8 cellular contexts compared by ENCODE assay signal in the genomic region with DNA sequence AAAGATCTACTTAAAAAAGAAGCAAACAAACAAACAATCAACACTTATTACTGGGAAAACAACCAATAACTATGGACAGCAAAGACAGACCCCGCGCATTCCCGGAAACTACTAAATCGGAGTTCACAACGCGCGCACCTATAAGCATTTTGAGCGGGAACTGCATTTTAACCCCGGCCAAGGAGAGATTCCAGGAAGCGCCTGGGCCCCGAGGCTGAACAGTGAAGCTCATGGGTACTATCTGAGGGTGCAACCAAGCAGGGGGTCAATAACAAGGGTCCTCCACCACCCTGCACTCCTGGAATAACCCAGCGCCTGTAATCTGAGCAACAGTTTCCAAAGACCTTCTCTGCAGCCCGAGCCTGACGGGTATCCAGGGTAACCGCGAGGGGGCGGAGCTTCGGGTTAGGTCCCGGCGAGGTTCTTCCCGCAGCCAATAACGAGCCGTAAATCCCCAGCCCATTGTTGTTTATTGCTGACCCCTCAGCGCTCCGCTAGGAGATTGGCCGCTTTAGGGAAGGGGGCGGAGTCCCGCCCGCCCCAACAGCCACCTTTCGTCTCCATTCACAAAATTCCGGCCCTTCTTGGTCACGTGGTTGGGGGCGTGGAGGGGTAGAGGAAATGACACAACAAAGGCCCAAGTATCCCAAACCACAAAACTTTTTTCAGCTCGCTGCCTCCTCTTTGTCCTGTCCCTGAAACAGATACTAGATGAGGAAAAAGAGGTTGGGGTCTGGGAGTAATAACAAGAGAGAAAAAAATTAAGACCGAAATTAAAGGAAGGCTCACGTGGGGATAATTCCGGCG. TPM values are rescaled to one million over a fixed set of nuclear protein-coding genes. Genes with fewer than 3 reads are reported as not detected.
DNase-seq lines count a peak whose midpoint lies in the region; ATAC-seq, FAIRE-seq and TF ChIP-seq lines count a peak whose summit lies in the region.

No MANE protein-coding gene starts in this region.

- DNase-seq in NCI-H2171 (lab: John Stamatoyannopoulos, UW) (peak; percentile 93), cerebellar nuclear complex (lab: John Stamatoyannopoulos, UW) (peak; percentile 84 to 87), iris pigment epithelial cell (ENCODE audit: low read depth) (peak; percentile 99), small intestine (peak; percentile 85)

- TF ChIP-seq POLR2A in GM18505 (IDR thresholded peaks at IDR 0.05; ENCODE audit: borderline replicate concordance, extremely low read depth, insufficient read depth, insufficient read length): no peak

- no peaks in the 10 kb centered on the region for H3K27me3 ChIP-seq in small intestine (ENCODE audit: control insufficient read depth in 2 of 2, insufficient read depth in 2 of 2, low read length in 2 of 2)

- no peak for TF ChIP-seq CTCF in VCaP (conservative IDR thresholded peaks at IDR 0.05)

- ATAC-seq in GM18505 (IDR thresholded peaks at IDR 0.05; ENCODE audit: unreplicated experiment) (peak; percentile 74), HG03025 (IDR thresholded peaks at IDR 0.05; ENCODE audit: low FRiP score, unreplicated experiment) (peak; percentile 55), GM21528 (IDR thresholded peaks at IDR 0.05; ENCODE audit: low FRiP score, unreplicated experiment) (no peak)

- FAIRE-seq in small intestine (lab: Jason Lieb, UNC): no peak

- H3K36me3 ChIP-seq in small intestine (ENCODE audit: control insufficient read depth in 2 of 2, insufficient read depth in 2 of 2, low read length in 2 of 2): no peaks in the 10 kb centered on the region

- no peaks in the 10 kb centered on the region for H3K9me3 ChIP-seq in small intestine (ENCODE audit: control insufficient read depth, low read depth)

- H3K27ac ChIP-seq in VCaP: 0 out of 2 replicates have a peak overlapping the region, but pooled peaks have one; percentile 1
- H3K27ac ChIP-seq in small intestine (ENCODE audit: low read depth in 1 of 2, low read length in 1 of 2): peak overlapping the region in 1 of 2 donors; percentile 90

- no peaks in the 10 kb centered on the region for H3K4me1 ChIP-seq in small intestine (ENCODE audit: control insufficient read depth in 2 of 2, insufficient read depth in 1 of 2, low read depth in 1 of 2, low read length in 1 of 2)

- peak overlapping the region; percentile 28 to 59 for H3K4me3 ChIP-seq in small intestine (ENCODE audit: low read depth in 1 of 2, low read length in 2 of 2)

- WGBS in small intestine, 3 donors: 1 to 2% (median 1%) methylated on average over 38 of the region's 38 CpGs

RNA-seq across cellular contexts. Expression of gene ETV1, which starts 1.7 kb away (rescaled TPM):
- polyA plus RNA-seq in small intestine: 1 to 10 TPM in 1 of 3 donors, under 1 TPM in 2; under 0.01 to 3.5 (median 0.27) TPM
